8 cellular contexts compared by ENCODE assay signal in the genomic region with DNA sequence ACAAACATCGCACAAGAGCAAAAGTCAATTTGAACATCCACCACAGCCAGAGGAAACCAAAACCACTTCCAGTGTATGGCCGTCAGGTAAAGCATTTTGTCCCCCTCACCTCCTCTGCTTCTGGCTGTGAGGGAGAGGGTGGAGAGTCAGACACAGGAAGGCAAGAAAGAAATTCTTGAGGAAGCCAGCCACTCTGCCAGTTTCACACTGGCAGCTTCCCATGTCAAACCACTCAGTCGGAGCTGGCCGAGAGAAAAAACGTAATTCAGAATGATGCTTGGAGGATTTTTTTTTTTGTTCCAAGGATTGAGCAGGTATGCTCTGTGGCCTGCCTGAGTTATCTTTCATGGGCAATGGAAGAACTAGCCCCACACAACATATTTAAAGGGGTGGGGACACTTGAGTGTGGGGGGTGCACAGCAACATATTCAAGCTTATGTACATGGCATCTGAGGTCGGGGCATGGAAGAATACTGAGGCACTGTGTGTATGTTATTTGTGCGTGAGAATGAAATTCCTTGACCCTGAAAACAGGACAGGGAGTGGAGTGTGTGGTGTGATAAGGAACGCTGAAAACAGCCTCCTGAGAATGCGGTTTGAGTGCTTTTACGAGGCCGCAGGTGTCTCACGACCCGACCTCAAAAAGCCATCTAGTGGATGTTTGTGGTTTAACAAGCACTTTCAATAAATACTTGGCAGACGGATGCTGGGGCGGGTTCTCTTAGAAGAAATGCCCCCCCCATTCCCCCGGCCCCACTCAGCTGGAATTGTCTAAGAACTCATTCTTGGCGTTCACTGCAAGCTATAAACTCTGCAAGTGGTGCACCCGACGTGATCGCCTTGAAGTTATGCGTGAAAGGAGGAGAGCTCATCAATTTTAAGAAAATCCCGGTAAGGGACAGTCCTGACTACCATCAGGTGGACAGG. TPM values are rescaled to one million over a fixed set of nuclear protein-coding genes. Genes with fewer than 3 reads are reported as not detected.
A peak's percentile ranks its signal among the peaks of the same experiment; 100 is the strongest.
DNase-seq lines count a peak whose midpoint lies in the region; ATAC-seq, FAIRE-seq and TF ChIP-seq lines count a peak whose summit lies in the region.

No MANE protein-coding gene starts in this region.

- no peaks in the 10 kb centered on the region for H4K20me1 ChIP-seq in H1 (replicated peaks in 1 of 2; ENCODE audit: control insufficient read depth in 1 of 2, insufficient read depth in 2 of 2, low read length in 2 of 2)

- no peak for ATAC-seq in GM19324 (IDR thresholded peaks at IDR 0.05; ENCODE audit: low FRiP score, unreplicated experiment)

- H3K4me1 Mint-ChIP-seq in Calu3 (ENCODE audit: low read depth, unreplicated experiment) = no peaks in the 10 kb centered on the region
- peaks cover 24% of the 10 kb centered on the region for H3K4me1 Mint-ChIP-seq in activated CD4-positive, alpha-beta memory T cell treated with anti-CD3 and anti-CD28 coated beads for 36 hours (ENCODE audit: low read depth)

- H2BK20ac ChIP-seq in H1 (ENCODE audit: low read length) = no peak overlapping the region

- POLR2A ChIA-PET in activated CD4-positive, alpha-beta memory T cell treated with anti-CD3 and anti-CD28 coated beads for 36 hours (lab: Charles Lee) = interaction anchor here (1.0 to 1.2 kb wide), 3 partner anchors 47 to 110 kb away, joined by 3 to 4 read pairs (median 4); partner anchors contain the start of genes B3GALT4, KIFC1 and ZBTB9
- POLR2A ChIA-PET in H1 (lab: Charles Lee; ENCODE audit: partially characterized antibody) = interaction anchor here (0.6 to 1.2 kb wide), 5 partner anchors 11 to 73 kb away, joined by 3 to 6 read pairs (median 3); no protein-coding TSS in a partner anchor

- no peak overlapping the region for H3K23ac ChIP-seq in H1 (ENCODE audit: insufficient read length)

- no peak overlapping the region for H4K91ac ChIP-seq in H1 (replicated peaks; ENCODE audit: insufficient read length, low read length)

- H3K56ac ChIP-seq in H1 (replicated peaks; ENCODE audit: insufficient read length, low read depth, low read length) = no peak overlapping the region

- H3K23me2 ChIP-seq in H1 (ENCODE audit: low read depth, low read length) = no peaks in the 10 kb centered on the region

- no peak for TF ChIP-seq EP300 in H1 (IDR thresholded peaks at IDR 0.05; ENCODE audit: borderline replicate concordance in 1 of 2, low read depth in 2 of 2, low read length in 2 of 2)

- no peak overlapping the region for H4K5ac ChIP-seq in H1 (ENCODE audit: insufficient read length, low read depth, low read length)

- no peak overlapping the region; the same call in 1 of the 2 replicates for H2BK12ac ChIP-seq in H1 (ENCODE audit: low read depth, low read length)

- H2BK5ac ChIP-seq in H1 (ENCODE audit: low read depth, low read length) = 0 out of 2 replicates have a peak overlapping the region, but pooled peaks have one; percentile 40

- BruUV-seq in Calu3 (replicated peaks; lab: Mats Ljungman, UMichigan) = no TSS peak

- H3K27me3 Mint-ChIP-seq in Calu3 (ENCODE audit: unreplicated experiment) = peaks cover 42% of the 10 kb centered on the region
- no peaks in the 10 kb centered on the region for H3K27me3 Mint-ChIP-seq in activated CD4-positive, alpha-beta memory T cell treated with anti-CD3 and anti-CD28 coated beads for 36 hours

- no peaks in the 10 kb centered on the region for H3K36me3 Mint-ChIP-seq in Calu3 (ENCODE audit: insufficient read depth, unreplicated experiment)
- H3K36me3 Mint-ChIP-seq in activated CD4-positive, alpha-beta memory T cell treated with anti-CD3 and anti-CD28 coated beads for 36 hours = no peaks in the 10 kb centered on the region

- peak overlapping the region; percentile 29 to 38; a peak in 3 of 4 replicates for H3K4me2 ChIP-seq in H1 (ENCODE audit: insufficient read depth in 1 of 2, low read depth in 2 of 2, low read length in 2 of 2)

- no peaks in the 10 kb centered on the region for H3K36me3 ChIP-seq in H1 (ENCODE audit: control insufficient read depth in 2 of 4, insufficient read depth in 4 of 4, low read length in 3 of 4)

- no peak overlapping the region for H3K4ac ChIP-seq in H1 (replicated peaks; ENCODE audit: insufficient read length, low read depth, low read length)

- no peak overlapping the region for H3K4me3 ChIP-seq in H1 (ENCODE audit: extremely low read depth in 1 of 4, insufficient read depth in 2 of 4, low read depth in 3 of 4, low read length in 4 of 4)

- H3K9me3 ChIP-seq in H1 (ENCODE audit: insufficient read depth in 2 of 2, low read depth in 1 of 2, low read length in 1 of 2) = no peaks in the 10 kb centered on the region

- no peak overlapping the region for H4K8ac ChIP-seq in H1 (ENCODE audit: extremely low read depth, insufficient read depth, low read length)

- TF ChIP-seq RAD21 in H1 (IDR thresholded peaks at IDR 0.05 in 1 of 2, conservative IDR thresholded peaks at IDR 0.05 in 1 of 2; ENCODE audit: low read depth in 2 of 2, low read length in 2 of 2) = peak; percentile 44 to 60

- H3K4me3 Mint-ChIP-seq in Calu3 (ENCODE audit: low read depth, unreplicated experiment) = no peak overlapping the region
- peak overlapping the region; percentile 73 for H3K4me3 Mint-ChIP-seq in activated CD4-positive, alpha-beta memory T cell treated with anti-CD3 and anti-CD28 coated beads for 36 hours

- H3K18ac ChIP-seq in H1 (ENCODE audit: extremely low read depth, low read length) = no peak overlapping the region

- H2AFZ ChIP-seq in H1 (ENCODE audit: low read length) = no peak overlapping the region; the same call in 1 of the 2 replicates

- CTCF ChIA-PET in Calu3 (lab: Charles Lee) (interaction anchor here (0.6 to 2.4 kb wide), 12 partner anchors 17 to 1245 kb away, joined by 3 to 11 read pairs (median 4); partner anchors contain the start of genes RGL2, TAPBP and ZBTB22), H1 (lab: Charles Lee; ENCODE audit: partially characterized antibody) (interaction anchor here (0.6 to 3.7 kb wide), 31 partner anchors 7 to 1042 kb away, joined by 3 to 23 read pairs (median 4); partner anchors contain the start of genes B3GALT4 and ZBTB22)
- CTCF ChIA-PET in activated CD4-positive, alpha-beta memory T cell treated with anti-CD3 and anti-CD28 coated beads for 36 hours (lab: Charles Lee) = interaction anchor here (0.6 to 3.1 kb wide), 21 partner anchors 9 to 1453 kb away, joined by 3 to 18 read pairs (median 3); partner anchors contain the start of genes B3GALT4, HSD17B8, RGL2 and TAPBP

- TF ChIP-seq CTCF in Calu3 (IDR thresholded peaks at IDR 0.05; ENCODE audit: unreplicated experiment) (peak; percentile 77), H1 (IDR thresholded peaks at IDR 0.05; ENCODE audit: control extremely low read depth in 1 of 3, insufficient read depth in 1 of 3, low read depth in 1 of 3, low read length in 3 of 3) (peak in 2 of 3 experiments; percentile 60 to 68; a peak in 3 of 4 replicates)

- DNase-seq in Calu3 (peak; percentile 74), HT-29 (ENCODE audit: low spot score) (peak; percentile 93), NCI-H82 (lab: John Stamatoyannopoulos, UW) (peak; percentile 93), H1 (ENCODE audit: low read depth in 1 of 2, low spot score in 2 of 2) (peak in 1 of 2 experiments; percentile 54), mucosa of gallbladder (ENCODE audit: low spot score) (peak; percentile 61)
- DNase-seq in activated CD4-positive, alpha-beta memory T cell treated with anti-CD3 and anti-CD28 coated beads for 36 hours = peak; percentile 75
- peak; percentile 48 to 89 (median 74) for DNase-seq in stimulated activated naive CD4-positive, alpha-beta T cell (lab: John Stamatoyannopoulos, UW)

- no peak overlapping the region for H3K14ac ChIP-seq in H1 (ENCODE audit: insufficient read length)

- no peak overlapping the region for H2AK5ac ChIP-seq in H1 (ENCODE audit: low read depth, low read length)

- H3K27ac ChIP-seq in H1 (ENCODE audit: low read depth, low read length) = no peak overlapping the region

- H3K79me1 ChIP-seq in H1 (ENCODE audit: low read depth, low read length) = no peaks in the 10 kb centered on the region

- no peaks in the 10 kb centered on the region for H3K27me3 ChIP-seq in H1 (replicated peaks in 1 of 4; ENCODE audit: control insufficient read depth in 3 of 4, extremely low read depth in 1 of 4, insufficient read depth in 3 of 4, low read length in 3 of 4)

- no peak overlapping the region for H3K27ac Mint-ChIP-seq in Calu3 (ENCODE audit: unreplicated experiment)
- peak overlapping the region; percentile 85 for H3K27ac Mint-ChIP-seq in activated CD4-positive, alpha-beta memory T cell treated with anti-CD3 and anti-CD28 coated beads for 36 hours

- H3K9ac ChIP-seq in H1 (replicated peaks in 1 of 4; ENCODE audit: extremely low read depth in 1 of 4, low read depth in 3 of 4, low read length in 3 of 4) = no peak overlapping the region

- no peaks in the 10 kb centered on the region for H3K79me2 ChIP-seq in H1 (ENCODE audit: control insufficient read depth in 1 of 2, insufficient read depth in 2 of 2, low read length in 2 of 2)

- intact Hi-C loops in Calu3 (cut with micrococcal nuclease; ENCODE audit: unreplicated experiment) = no loop called here
- intact Hi-C loops in activated CD4-positive, alpha-beta memory T cell treated with anti-CD3 and anti-CD28 coated beads for 36 hours (cut with micrococcal nuclease) = loop anchor here (1.0 to 5.0 kb wide), 3 partner anchors 33 to 73 kb away; partner anchors contain the start of genes KIFC1, RPS18 and TAPBP

- peaks cover 0 to 5% (median 2%) of the 10 kb centered on the region in 4 experiments; a peak in 2 of 7 replicates for H3K4me1 ChIP-seq in H1 (replicated peaks in 1 of 4; ENCODE audit: control insufficient read depth in 3 of 4, insufficient read depth in 4 of 4, low read length in 3 of 4)

- no peak overlapping the region; the same call in 1 of the 2 replicates for H2BK15ac ChIP-seq in H1 (ENCODE audit: low read length)

- no peaks in the 10 kb centered on the region for H3K9me3 Mint-ChIP-seq in Calu3 (ENCODE audit: low read depth, unreplicated experiment)
- no peaks in the 10 kb centered on the region for H3K9me3 Mint-ChIP-seq in activated CD4-positive, alpha-beta memory T cell treated with anti-CD3 and anti-CD28 coated beads for 36 hours

- FAIRE-seq in H1 (lab: Jason Lieb, UNC) = no peak

- 33% methylated on average over 22 of the region's 22 CpGs; no CpG with 5 or more reads in 1 of the 2 experiments for WGBS in H1 (ENCODE audit: extremely low coverage in 1 of 2, insufficient coverage in 1 of 2, insufficient read length in 1 of 2, insufficient replicate concordance in 2 of 2, low coverage in 1 of 2, low lambda C conversion rate in 2 of 2, missing lambda C conversion rate in 1 of 2), 2 experiments

- no peak for TF ChIP-seq POLR2A in H1 (IDR thresholded peaks at IDR 0.05; ENCODE audit: control extremely low read depth in 1 of 2, low read depth in 2 of 2, low read length in 2 of 2)

- no peak overlapping the region for H2BK120ac ChIP-seq in H1 (replicated peaks; ENCODE audit: low read depth, low read length)

RNA-seq across cellular contexts. Expression of gene DAXX, which starts 22.3 kb away (rescaled TPM):
- total RNA-seq in Calu3 (2022) = 86.3 and 86.6 TPM in 2 replicates
- total RNA-seq in HT-29 (2014; rRNA removed; shearing (Covaris generic)) = 45.8 and 83.5 TPM in 2 replicates
- 10 to 100 TPM; 60.5 to 64.1 TPM for total RNA-seq in activated CD4-positive, alpha-beta memory T cell treated with anti-CD3 and anti-CD28 coated beads for 36 hours
- 81.9 and 85.0 TPM in 2 replicates for total RNA-seq in H1 (2021; fragmentation: NEBNext Ultra II Directional; extraction: Animal tissue kit (Norgen Biotek cat#: 25700))
- 31.1 and 53.7 TPM in 2 replicates for polyA plus RNA-seq in H1 (2011; rRNA removed)
- 34.8 TPM for polyA plus RNA-seq in H1 (2011; cell fraction: cytosol; rRNA removed)
- polyA plus RNA-seq in H1 (2011; cell fraction: nucleus; rRNA removed) = 77.6 TPM
- polyA plus RNA-seq in H1 (2012, experiment 1 of 2) = 85.4 to 115 TPM (median 89.6 TPM) in 4 replicates
- polyA plus RNA-seq in H1 (2012, experiment 2 of 2) = 85.3 TPM
- polyA plus RNA-seq in H1 (2013, experiment 1 of 2) = 72.0 TPM
- 70.3 TPM for polyA plus RNA-seq in H1 (2013, experiment 2 of 2)
- 11.0 and 18.4 TPM in 2 replicates for polyA minus RNA-seq in H1 (2011; rRNA and poly(A)+ RNA removed)
- polyA minus RNA-seq in H1 (2011; cell fraction: cytosol; rRNA and poly(A)+ RNA removed) = 17.6 TPM
- polyA minus RNA-seq in H1 (2011; cell fraction: nucleus; rRNA and poly(A)+ RNA removed) = 28.4 TPM
- 33.9 TPM for total RNA-seq in mucosa of gallbladder

RNA-seq across cellular contexts. Expression of gene ZBTB22, which starts 27.5 kb away (rescaled TPM):
- total RNA-seq in Calu3 (2022) = 22.6 and 26.4 TPM in 2 replicates
- 22.8 and 25.3 TPM in 2 replicates for total RNA-seq in HT-29 (2014; rRNA removed; shearing (Covaris generic))
- 10 to 100 TPM; 11.0 to 12.1 TPM for total RNA-seq in activated CD4-positive, alpha-beta memory T cell treated with anti-CD3 and anti-CD28 coated beads for 36 hours
- total RNA-seq in H1 (2021; fragmentation: NEBNext Ultra II Directional; extraction: Animal tissue kit (Norgen Biotek cat#: 25700)) = 9.8 and 9.9 TPM in 2 replicates
- 7.4 and 11.0 TPM in 2 replicates for polyA plus RNA-seq in H1 (2011; rRNA removed)
- 10.9 TPM for polyA plus RNA-seq in H1 (2011; cell fraction: cytosol; rRNA removed)
- 14.1 TPM for polyA plus RNA-seq in H1 (2011; cell fraction: nucleus; rRNA removed)
- polyA plus RNA-seq in H1 (2012, experiment 1 of 2) = 8.2 to 11.0 TPM (median 10.5 TPM) in 4 replicates
- 6.4 TPM for polyA plus RNA-seq in H1 (2012, experiment 2 of 2)
- polyA plus RNA-seq in H1 (2013, experiment 1 of 2) = 4.9 TPM
- polyA plus RNA-seq in H1 (2013, experiment 2 of 2) = 4.7 TPM
- 13.1 and 18.0 TPM in 2 replicates for polyA minus RNA-seq in H1 (2011; rRNA and poly(A)+ RNA removed)
- polyA minus RNA-seq in H1 (2011; cell fraction: cytosol; rRNA and poly(A)+ RNA removed) = 7.9 TPM
- polyA minus RNA-seq in H1 (2011; cell fraction: nucleus; rRNA and poly(A)+ RNA removed) = 10.0 TPM
- total RNA-seq in mucosa of gallbladder = 26.5 TPM

RNA-seq across cellular contexts. Expression of gene TAPBP, which starts 31.2 kb away (rescaled TPM):
- total RNA-seq in Calu3 (2022) (443 and 488 TPM in 2 replicates), mucosa of gallbladder (200 TPM)
- total RNA-seq in HT-29 (2014; rRNA removed; shearing (Covaris generic)) = 163 and 194 TPM in 2 replicates
- 100 to 1,000 TPM; 202 to 213 TPM for total RNA-seq in activated CD4-positive, alpha-beta memory T cell treated with anti-CD3 and anti-CD28 coated beads for 36 hours
- 33.5 and 35.4 TPM in 2 replicates for total RNA-seq in H1 (2021; fragmentation: NEBNext Ultra II Directional; extraction: Animal tissue kit (Norgen Biotek cat#: 25700))
- polyA plus RNA-seq in H1 (2011; rRNA removed) = 24.5 and 28.9 TPM in 2 replicates
- polyA plus RNA-seq in H1 (2011; cell fraction: cytosol; rRNA removed) = 9.1 TPM
- polyA plus RNA-seq in H1 (2011; cell fraction: nucleus; rRNA removed) = 19.7 TPM
- polyA plus RNA-seq in H1 (2012, experiment 1 of 2) = 18.0 to 28.5 TPM (median 23.0 TPM) in 4 replicates
- polyA plus RNA-seq in H1 (2012, experiment 2 of 2) = 15.3 TPM
- polyA plus RNA-seq in H1 (2013, experiment 1 of 2) = 44.2 TPM
- 52.6 TPM for polyA plus RNA-seq in H1 (2013, experiment 2 of 2)
- 11.9 and 16.1 TPM in 2 replicates for polyA minus RNA-seq in H1 (2011; rRNA and poly(A)+ RNA removed)
- 18.5 TPM for polyA minus RNA-seq in H1 (2011; cell fraction: cytosol; rRNA and poly(A)+ RNA removed)
- polyA minus RNA-seq in H1 (2011; cell fraction: nucleus; rRNA and poly(A)+ RNA removed) = 11.9 TPM

RNA-seq across cellular contexts. Expression of gene RGL2, which starts 46.3 kb away (rescaled TPM):
- total RNA-seq in Calu3 (2022) (138 and 154 TPM in 2 replicates), mucosa of gallbladder (158 TPM)
- 38.2 and 42.6 TPM in 2 replicates for total RNA-seq in HT-29 (2014; rRNA removed; shearing (Covaris generic))
- total RNA-seq in activated CD4-positive, alpha-beta memory T cell treated with anti-CD3 and anti-CD28 coated beads for 36 hours = 10 to 100 TPM; 24.6 to 26.0 TPM
- total RNA-seq in H1 (2021; fragmentation: NEBNext Ultra II Directional; extraction: Animal tissue kit (Norgen Biotek cat#: 25700)) = 58.1 and 63.2 TPM in 2 replicates
- polyA plus RNA-seq in H1 (2011; rRNA removed) = 80.3 and 124 TPM in 2 replicates
- polyA plus RNA-seq in H1 (2011; cell fraction: cytosol; rRNA removed) = 80.3 TPM
- polyA plus RNA-seq in H1 (2011; cell fraction: nucleus; rRNA removed) = 500 TPM
- polyA plus RNA-seq in H1 (2012, experiment 1 of 2) = 49.4 to 72.6 TPM (median 63.7 TPM) in 4 replicates
- polyA plus RNA-seq in H1 (2012, experiment 2 of 2) = 56.9 TPM
- 61.3 TPM for polyA plus RNA-seq in H1 (2013, experiment 1 of 2)
- 57.1 TPM for polyA plus RNA-seq in H1 (2013, experiment 2 of 2)
- polyA minus RNA-seq in H1 (2011; rRNA and poly(A)+ RNA removed) = 60.1 and 67.6 TPM in 2 replicates
- 32.1 TPM for polyA minus RNA-seq in H1 (2011; cell fraction: cytosol; rRNA and poly(A)+ RNA removed)
- polyA minus RNA-seq in H1 (2011; cell fraction: nucleus; rRNA and poly(A)+ RNA removed) = 89.6 TPM

RNA-seq across cellular contexts. Expression of gene KIFC1, which starts 46.6 kb away (rescaled TPM):
- 105 and 140 TPM in 2 replicates for total RNA-seq in Calu3 (2022)
- 64.8 and 67.5 TPM in 2 replicates for total RNA-seq in HT-29 (2014; rRNA removed; shearing (Covaris generic))
- total RNA-seq in activated CD4-positive, alpha-beta memory T cell treated with anti-CD3 and anti-CD28 coated beads for 36 hours = 100 to 1,000 TPM in 1 of 2 experiments, 10 to 100 TPM in 1; 94.6 to 103 TPM
- 64.3 and 69.3 TPM in 2 replicates for total RNA-seq in H1 (2021; fragmentation: NEBNext Ultra II Directional; extraction: Animal tissue kit (Norgen Biotek cat#: 25700))
- 46.6 and 60.9 TPM in 2 replicates for polyA plus RNA-seq in H1 (2011; rRNA removed)
- 68.7 TPM for polyA plus RNA-seq in H1 (2011; cell fraction: cytosol; rRNA removed)
- polyA plus RNA-seq in H1 (2011; cell fraction: nucleus; rRNA removed) = 85.7 TPM
- polyA plus RNA-seq in H1 (2012, experiment 1 of 2) = 57.7 to 66.0 TPM (median 62.9 TPM) in 4 replicates
- polyA plus RNA-seq in H1 (2012, experiment 2 of 2) = 42.3 TPM
- polyA plus RNA-seq in H1 (2013, experiment 1 of 2) = 45.5 TPM
- polyA plus RNA-seq in H1 (2013, experiment 2 of 2) = 44.5 TPM
- polyA minus RNA-seq in H1 (2011; rRNA and poly(A)+ RNA removed) = 47.9 and 58.8 TPM in 2 replicates
- 40.5 TPM for polyA minus RNA-seq in H1 (2011; cell fraction: cytosol; rRNA and poly(A)+ RNA removed)
- polyA minus RNA-seq in H1 (2011; cell fraction: nucleus; rRNA and poly(A)+ RNA removed) = 41.0 TPM
- total RNA-seq in mucosa of gallbladder = 2.1 TPM
